14 cellular contexts compared by ENCODE assay signal in genomic region chr11:126334665-126335462, GRCh38. TPM values are rescaled to one million over a fixed set of nuclear protein-coding genes. Genes with fewer than 3 reads are reported as not detected.
DNase-seq lines count a peak whose midpoint lies in the region; ATAC-seq, FAIRE-seq and TF ChIP-seq lines count a peak whose summit lies in the region.
"Had no signal": no experiment of that assay in that cellular context is flagged by ENCODE, and none has a peak within 500 bp of the region (broad histone marks: within the 10 kb centered on the region; RNA-seq: fewer than 3 reads in every experiment).

No MANE protein-coding gene starts in this region.

- H3K79me2 ChIP-seq in PC-3 (ENCODE audit: low read length) (no peaks in the 10 kb centered on the region), endothelial cell of umbilical vein (ENCODE audit: control insufficient read depth, insufficient read depth, low read length) (no peaks in the 10 kb centered on the region)

- ATAC-seq in PC-3: no peak
- ATAC-seq in HG02610 (IDR thresholded peaks at IDR 0.05; ENCODE audit: unreplicated experiment): no peak
- ATAC-seq in GM18519 (IDR thresholded peaks at IDR 0.05; ENCODE audit: low FRiP score, unreplicated experiment): no peak

- FAIRE-seq in endothelial cell of umbilical vein (lab: Jason Lieb, UNC): peak; percentile 28
- FAIRE-seq: colon had no signal

- H3K4me1 Mint-ChIP-seq in CD8-positive, alpha-beta memory T cell: peaks cover 21 to 39% (median 33%) of the 10 kb centered on the region in 3 donors

- POLR2A ChIA-PET in CD8-positive, alpha-beta memory T cell (lab: Charles Lee): no interaction called here
- POLR2A ChIA-PET in PC-3 (lab: Charles Lee; ENCODE audit: unreplicated experiment) (no interaction called here), endothelial cell of umbilical vein (lab: Charles Lee) (no interaction called here)

- TF ChIP-seq EP300 in tibial nerve (IDR thresholded peaks at IDR 0.05): no peak

- WGBS in tibial nerve, 2 donors: 87 to 94% methylated on average over 6 of the region's 6 CpGs
- 87 to 91% methylated on average over 6 of the region's 6 CpGs for WGBS in lower leg skin, 2 donors

- H3K36me3 Mint-ChIP-seq in CD8-positive, alpha-beta memory T cell: peaks cover 8 to 81% (median 21%) of the 10 kb centered on the region in 3 donors

- CTCF ChIA-PET in CD8-positive, alpha-beta memory T cell (lab: Charles Lee): interaction anchor here (1.1 kb wide), 1 partner anchor 15 kb away, joined by 3 read pairs; no protein-coding TSS in a partner anchor
- CTCF ChIA-PET in PC-3 (lab: Charles Lee) (interaction anchor here (0.6 kb wide), 1 partner anchor 1500 kb away, joined by 3 read pairs; no protein-coding TSS in a partner anchor), endothelial cell of umbilical vein (lab: Charles Lee) (interaction anchor here (0.7 to 3.6 kb wide), 5 partner anchors 19 to 145 kb away, joined by 3 to 14 read pairs (median 6); no protein-coding TSS in a partner anchor)

- H3K27me3 ChIP-seq in CD8-positive, alpha-beta memory T cell (ENCODE audit: insufficient read depth, low read length, poor library complexity, severe bottlenecking): no peaks in the 10 kb centered on the region
- H3K27me3 ChIP-seq in PC-3 (ENCODE audit: low read length): no peaks in the 10 kb centered on the region
- H3K27me3 ChIP-seq in endothelial cell of umbilical vein (ENCODE audit: control insufficient read depth in 2 of 2, insufficient read depth in 2 of 2, low read length in 2 of 2): no peaks in the 10 kb centered on the region
- H3K27me3 ChIP-seq in neutrophil: no peaks in the 10 kb centered on the region
- H3K27me3 ChIP-seq in tibial nerve: no peaks in the 10 kb centered on the region
- H3K27me3 ChIP-seq: MG63, testis had no signal

- DNase-seq in CD8-positive, alpha-beta memory T cell: no peak
- DNase-seq in PC-3: peak; percentile 42
- DNase-seq in endothelial cell of umbilical vein (ENCODE audit: low read depth, low spot score): no peak
- DNase-seq in tibial nerve (ENCODE audit: low spot score in 2 of 2): no peak
- DNase-seq in lower leg skin (ENCODE audit: low spot score in 2 of 2): no peak
- DNase-seq: activated CD4-positive, alpha-beta T cell treated with anti-CD3 and anti-CD28 coated beads, Interleukin-2, amount 50 U/mL, for 4 hours; activated naive CD4-positive, alpha-beta T cell treated with Interleukin-2 at 50 U/mL for 16 hours; MG63; OCI-M1; testis had no signal

- peaks cover 12% of the 10 kb centered on the region for H3K4me1 ChIP-seq in CD8-positive, alpha-beta memory T cell (ENCODE audit: insufficient read depth, low read length)
- H3K4me1 ChIP-seq in PC-3 (ENCODE audit: insufficient read depth, low read length) (peaks cover 38% of the 10 kb centered on the region), endothelial cell of umbilical vein (ENCODE audit: control insufficient read depth, extremely low read depth, insufficient read depth, low read length) (peaks cover 32% of the 10 kb centered on the region), neutrophil (ENCODE audit: control insufficient read depth in 1 of 2, insufficient read depth in 1 of 2, low read depth in 1 of 2, low read length in 1 of 2) (peaks cover 16 to 21% of the 10 kb centered on the region in 2 experiments), tibial nerve (peaks cover 0 to 48% (median 10%) of the 10 kb centered on the region in 4 donors)

- H3K9me3 ChIP-seq in CD8-positive, alpha-beta memory T cell (ENCODE audit: low read length): no peaks in the 10 kb centered on the region
- H3K9me3 ChIP-seq in PC-3 (ENCODE audit: low read length) (no peaks in the 10 kb centered on the region), endothelial cell of umbilical vein (replicated peaks; ENCODE audit: control insufficient read depth, insufficient read depth, low read length) (no peaks in the 10 kb centered on the region), neutrophil (no peaks in the 10 kb centered on the region), tibial nerve (no peaks in the 10 kb centered on the region)
- H3K9me3 ChIP-seq: MG63, testis had no signal

- no peaks in the 10 kb centered on the region for H4K20me1 ChIP-seq in PC-3 (ENCODE audit: low read length)
- no peaks in the 10 kb centered on the region for H4K20me1 ChIP-seq in endothelial cell of umbilical vein (replicated peaks; ENCODE audit: control insufficient read depth, extremely low read depth, insufficient read depth, low read length)

- no peak overlapping the region for H3K9ac ChIP-seq in PC-3 (ENCODE audit: low read length)
- H3K9ac ChIP-seq in endothelial cell of umbilical vein (replicated peaks; ENCODE audit: extremely low read depth, insufficient read depth, low read length): no peak overlapping the region

- H2AFZ ChIP-seq in PC-3 (ENCODE audit: low read length) (no peak overlapping the region), endothelial cell of umbilical vein (ENCODE audit: low read depth, low read length) (no peak overlapping the region)

- no peaks in the 10 kb centered on the region for H3K9me2 ChIP-seq in PC-3 (replicated peaks; ENCODE audit: low read length)

- H3K27me3 Mint-ChIP-seq in CD8-positive, alpha-beta memory T cell: peaks cover 0 to 1% of the 10 kb centered on the region in 2 donors

- dilution Hi-C loops in endothelial cell of umbilical vein (cut with MboI; ENCODE audit: extremely low pct_ligation_motif_present, low sequenced_read_pairs): no loop called here

- peak overlapping the region in 5 of 8 donors; percentile 23 to 94 (median 47) for H3K27ac Mint-ChIP-seq in CD8-positive, alpha-beta memory T cell

- BruUV-seq in PC-3 (replicated peaks; lab: Mats Ljungman, UMichigan) (no TSS peak), endothelial cell of umbilical vein (replicated peaks; lab: Mats Ljungman, UMichigan) (no TSS peak)

- H3K27ac ChIP-seq in CD8-positive, alpha-beta memory T cell (ENCODE audit: low read depth, low read length): no peak overlapping the region
- H3K27ac ChIP-seq in PC-3 (ENCODE audit: low read length): no peak overlapping the region
- peak overlapping the region; percentile 95 for H3K27ac ChIP-seq in endothelial cell of umbilical vein (ENCODE audit: insufficient read depth, low read depth, low read length)
- peak overlapping the region; percentile 36 for H3K27ac ChIP-seq in neutrophil
- no peak overlapping the region for H3K27ac ChIP-seq in tibial nerve
- H3K27ac ChIP-seq: testis had no signal

- H3K9me3 Mint-ChIP-seq in CD8-positive, alpha-beta memory T cell: no peaks in the 10 kb centered on the region

- peak overlapping the region in 2 of 7 donors; percentile 27 to 63 for H3K4me3 Mint-ChIP-seq in CD8-positive, alpha-beta memory T cell

- peaks cover 23% of the 10 kb centered on the region for H3K36me3 ChIP-seq in CD8-positive, alpha-beta memory T cell (ENCODE audit: insufficient read depth, low read length)
- H3K36me3 ChIP-seq in PC-3 (ENCODE audit: low read depth, low read length) (no peaks in the 10 kb centered on the region), endothelial cell of umbilical vein (ENCODE audit: control insufficient read depth in 2 of 2, extremely low read depth in 1 of 2, insufficient read depth in 2 of 2, low read length in 2 of 2) (no peaks in the 10 kb centered on the region), neutrophil (peaks cover 42% of the 10 kb centered on the region), tibial nerve (peaks cover 0 to 37% (median 0%) of the 10 kb centered on the region in 3 donors)

- TF ChIP-seq CTCF in PC-3 (conservative IDR thresholded peaks at IDR 0.05; ENCODE audit: low read depth, low read length): no peak
- TF ChIP-seq CTCF in endothelial cell of umbilical vein (IDR thresholded peaks at IDR 0.05; ENCODE audit: extremely low read depth in 1 of 2, insufficient read depth in 1 of 2, low read depth in 1 of 2, low read length in 2 of 2): no peak
- TF ChIP-seq CTCF in neutrophil (IDR thresholded peaks at IDR 0.05): no peak
- TF ChIP-seq CTCF in tibial nerve (IDR thresholded peaks at IDR 0.05): no peak
- no peak for TF ChIP-seq CTCF in lower leg skin (IDR thresholded peaks at IDR 0.05)

- no peaks in the 10 kb centered on the region for H3K9me1 ChIP-seq in endothelial cell of umbilical vein (replicated peaks; ENCODE audit: control insufficient read depth, extremely low read depth, insufficient read depth, low read length)

- intact Hi-C loops in PC-3 (cut with micrococcal nuclease) (no loop called here), endothelial cell of umbilical vein (cut with micrococcal nuclease) (no loop called here), lower leg skin (cut with DNase I; ENCODE audit: low total_unique reads) (no loop called here)

- H3K4me2 ChIP-seq in PC-3 (ENCODE audit: low read length): no peak overlapping the region
- H3K4me2 ChIP-seq in endothelial cell of umbilical vein (ENCODE audit: insufficient read depth, low read length): no peak overlapping the region

- TF ChIP-seq POLR2A in endothelial cell of umbilical vein (IDR thresholded peaks at IDR 0.05; ENCODE audit: low read depth, low read length): no peak
- TF ChIP-seq POLR2A in tibial nerve (IDR thresholded peaks at IDR 0.05): no peak
- TF ChIP-seq POLR2A in lower leg skin (IDR thresholded peaks at IDR 0.05): no peak

- no peaks in the 10 kb centered on the region for H3F3A ChIP-seq in PC-3 (ENCODE audit: low read length, unreplicated experiment)

- H3K4me3 ChIP-seq in CD8-positive, alpha-beta memory T cell (ENCODE audit: low read length): no peak overlapping the region
- H3K4me3 ChIP-seq in PC-3 (ENCODE audit: low read length) (no peak overlapping the region), endothelial cell of umbilical vein (replicated peaks in 1 of 3; ENCODE audit: insufficient read depth in 1 of 3, low read depth in 1 of 3, low read length in 3 of 3) (no peak overlapping the region), neutrophil (ENCODE audit: low read depth in 1 of 2, low read length in 1 of 2) (no peak overlapping the region), tibial nerve (no peak overlapping the region), lower leg skin (ENCODE audit: low read depth, poor library complexity, severe bottlenecking) (no peak overlapping the region)
- H3K4me3 ChIP-seq: MG63, testis had no signal

RNA-seq across cellular contexts. Expression of gene ST3GAL4, which starts 20.6 kb away (rescaled TPM):
- 10 to 100 TPM; 11.0 to 12.5 TPM for total RNA-seq in CD8-positive, alpha-beta memory T cell
- polyA plus RNA-seq in CD8-positive, alpha-beta memory T cell: 8.3 TPM
- total RNA-seq in PC-3 (2014; rRNA removed): 126 and 148 TPM in 2 replicates
- total RNA-seq in endothelial cell of umbilical vein: 17.7 and 21.1 TPM in 2 replicates
- polyA plus RNA-seq in endothelial cell of umbilical vein: 19.4 and 20.8 TPM in 2 replicates
- polyA plus RNA-seq in endothelial cell of umbilical vein (2011; cell fraction: cytosol; rRNA removed): 22.6 and 25.1 TPM in 2 replicates
- 18.4 and 19.5 TPM in 2 replicates for polyA plus RNA-seq in endothelial cell of umbilical vein (2011; cell fraction: nucleus; rRNA removed)
- polyA plus RNA-seq in endothelial cell of umbilical vein (2012): 14.4 and 15.3 TPM in 2 replicates
- polyA minus RNA-seq in endothelial cell of umbilical vein: 15.2 and 21.4 TPM in 2 replicates
- polyA minus RNA-seq in endothelial cell of umbilical vein (2011; cell fraction: cytosol; rRNA and poly(A)+ RNA removed): 28.7 TPM
- 8.4 and 8.9 TPM in 2 replicates for polyA minus RNA-seq in endothelial cell of umbilical vein (2011; cell fraction: nucleus; rRNA and poly(A)+ RNA removed)
- total RNA-seq in tibial nerve: 100 to 1,000 TPM in 2 of 4 donors, 10 to 100 TPM in 2; 68.1 to 162 (median 122) TPM
- 10 to 100 TPM; 12.6 to 27.0 (median 17.1) TPM for total RNA-seq in lower leg skin

RNA-seq across cellular contexts. Expression of gene DCPS, which starts 31.0 kb away (rescaled TPM):
- total RNA-seq in CD8-positive, alpha-beta memory T cell: 10 to 100 TPM; 40.0 to 42.4 TPM
- polyA plus RNA-seq in CD8-positive, alpha-beta memory T cell: 59.6 TPM
- total RNA-seq in PC-3 (2014; rRNA removed) (52.6 and 55.1 TPM in 2 replicates), endothelial cell of umbilical vein (19.6 and 21.8 TPM in 2 replicates), tibial nerve (10 to 100 TPM in 2 of 4 donors, 1 to 10 TPM in 2; 7.1 to 16.4 (median 11.9) TPM), lower leg skin (10 to 100 TPM; 15.1 to 23.4 (median 16.7) TPM)
- 34.2 and 36.0 TPM in 2 replicates for polyA plus RNA-seq in endothelial cell of umbilical vein
- 30.7 and 37.0 TPM in 2 replicates for polyA plus RNA-seq in endothelial cell of umbilical vein (2011; cell fraction: cytosol; rRNA removed)
- 13.5 and 15.9 TPM in 2 replicates for polyA plus RNA-seq in endothelial cell of umbilical vein (2011; cell fraction: nucleus; rRNA removed)
- 20.9 and 24.0 TPM in 2 replicates for polyA plus RNA-seq in endothelial cell of umbilical vein (2012)
- polyA minus RNA-seq in endothelial cell of umbilical vein: 14.7 and 15.8 TPM in 2 replicates
- 28.3 TPM for polyA minus RNA-seq in endothelial cell of umbilical vein (2011; cell fraction: cytosol; rRNA and poly(A)+ RNA removed)
- polyA minus RNA-seq in endothelial cell of umbilical vein (2011; cell fraction: nucleus; rRNA and poly(A)+ RNA removed): 4.0 and 4.2 TPM in 2 replicates

RNA-seq across cellular contexts. Expression of gene TIRAP, which starts 52.0 kb away (rescaled TPM):
- total RNA-seq in CD8-positive, alpha-beta memory T cell: 10 to 100 TPM; 10.6 to 11.3 TPM
- 13.0 TPM for polyA plus RNA-seq in CD8-positive, alpha-beta memory T cell
- total RNA-seq in PC-3 (2014; rRNA removed): 8.4 and 12.1 TPM in 2 replicates
- 8.7 and 11.0 TPM in 2 replicates for total RNA-seq in endothelial cell of umbilical vein
- 9.3 and 9.6 TPM in 2 replicates for polyA plus RNA-seq in endothelial cell of umbilical vein
- polyA plus RNA-seq in endothelial cell of umbilical vein (2011; cell fraction: cytosol; rRNA removed): 6.6 and 7.1 TPM in 2 replicates
- polyA plus RNA-seq in endothelial cell of umbilical vein (2011; cell fraction: nucleus; rRNA removed): 7.1 TPM in 2 replicates
- polyA plus RNA-seq in endothelial cell of umbilical vein (2012): 4.5 and 5.3 TPM in 2 replicates
- polyA minus RNA-seq in endothelial cell of umbilical vein: 7.7 and 10.6 TPM in 2 replicates
- polyA minus RNA-seq in endothelial cell of umbilical vein (2011; cell fraction: cytosol; rRNA and poly(A)+ RNA removed): 5.8 TPM
- 4.5 and 4.6 TPM in 2 replicates for polyA minus RNA-seq in endothelial cell of umbilical vein (2011; cell fraction: nucleus; rRNA and poly(A)+ RNA removed)
- 10 to 100 TPM; 13.8 to 16.3 (median 14.6) TPM for total RNA-seq in tibial nerve
- total RNA-seq in lower leg skin: 10 to 100 TPM; 13.2 to 16.8 (median 15.3) TPM

Comparison
In these comparisons a context has a peak if more than half of its experiments do, and no peak if none do; other contexts are left out.
1. H3K27ac ChIP-seq: peak in endothelial cell of umbilical vein (single experiment) and neutrophil (single experiment); none in CD8-positive, alpha-beta memory T cell (single experiment), PC-3 (single experiment) and tibial nerve (0 of 4).